Comparison of ENCODE assay signal across 23 cellular contexts in the genomic region with DNA sequence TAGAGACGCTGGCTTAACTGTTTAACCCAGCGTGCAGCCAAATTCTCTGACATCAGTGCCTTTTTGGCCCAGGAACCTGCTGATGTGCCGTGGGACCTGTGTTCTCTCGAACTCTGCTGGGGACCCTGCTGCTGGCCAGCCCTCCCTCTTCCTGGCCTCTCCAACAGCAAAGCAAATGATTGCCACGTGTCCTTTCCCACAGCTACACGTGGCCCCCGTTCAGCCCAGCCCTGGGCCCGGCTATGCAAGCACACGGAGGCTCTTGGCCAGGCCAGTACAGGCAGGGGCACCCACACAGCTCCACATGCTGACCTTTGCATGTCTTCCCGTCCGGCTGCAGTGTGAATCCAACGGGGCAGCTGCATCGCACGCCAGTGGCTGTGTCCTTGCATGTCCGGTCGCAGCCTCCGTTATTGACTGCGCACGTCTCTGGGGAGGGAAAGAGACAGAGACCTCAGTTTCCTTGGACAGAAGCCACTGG.
"Had no signal": no experiment of that assay in that cellular context is flagged by ENCODE, and none has a peak within 500 bp of the region (broad histone marks: within the 10 kb centered on the region; RNA-seq: fewer than 3 reads in every experiment).

No MANE protein-coding gene starts in this region.

- H3K9me3 ChIP-seq: esophagus squamous epithelium, mucosa of descending colon, tibial nerve had no signal

- H3K36me3 ChIP-seq: esophagus squamous epithelium, tibial nerve had no signal

- H3K27ac Mint-ChIP-seq: activated CD4-positive, alpha-beta T cell treated with anti-CD3 and anti-CD28 coated beads for 36 hours; activated naive CD4-positive, alpha-beta T cell treated with anti-CD3 and anti-CD28 coated beads for 36 hours; endodermal cell; stimulated activated naive CD8-positive, alpha-beta T cell treated with anti-CD3 and anti-CD28 coated beads, Interleukin-15, Interleukin-2, amounts not matched to agents 100 ng/mL and 50 ng/mL, for 24 hours; WTC11 had no signal

- H3K27me3 ChIP-seq: hepatocyte, tibial nerve had no signal

- H3K27ac ChIP-seq: esophagus squamous epithelium, hepatocyte had no signal

- H3K9me3 Mint-ChIP-seq: activated naive CD4-positive, alpha-beta T cell treated with anti-CD3 and anti-CD28 coated beads for 36 hours; activated T-cell treated with anti-CD3 and anti-CD28 coated beads, Interleukin-2, amount 50 U/mL, for 4 hours; endodermal cell; immature natural killer cell; naive B cell; stimulated activated naive CD8-positive, alpha-beta T cell treated with anti-CD3 and anti-CD28 coated beads, Interleukin-15, Interleukin-2, amounts not matched to agents 100 ng/mL and 50 ng/mL, for 24 hours; WTC11 had no signal

- DNase-seq: activated CD4-positive, alpha-beta T cell treated with anti-CD3 and anti-CD28 coated beads for 36 hours; activated CD4-positive, alpha-beta T cell treated with anti-CD3 and anti-CD28 coated beads, Interleukin-2, amount 50 U/mL, for 4 hours; activated CD8-positive, alpha-beta memory T cell treated with anti-CD3 and anti-CD28 coated beads for 24 hours; activated CD8-positive, alpha-beta memory T cell treated with anti-CD3 and anti-CD28 coated beads, Interleukin-2, amount 50 U/mL, for 4 hours; activated naive CD4-positive, alpha-beta T cell treated with anti-CD3 and anti-CD28 coated beads for 36 hours; activated T-cell treated with anti-CD3 and anti-CD28 coated beads, Interleukin-2, amount 50 U/mL, for 4 hours; amygdala; cortex of kidney; endodermal cell; esophagus squamous epithelium; immature natural killer cell; mucosa of descending colon; naive B cell; occipital lobe; posterior cingulate gyrus; stimulated activated CD4-positive, alpha-beta T cell treated with anti-CD3 and anti-CD28 coated beads, Interleukin-12 subunit alpha, Interleukin-12 subunit beta, amount 100 ng/mL, for 4 hours; stimulated activated CD4-positive, alpha-beta T cell treated with anti-CD3 and anti-CD28 coated beads, Interleukin-4, amount 100 ng/mL, for 4 hours; substantia nigra; T-helper 9 cell had no signal

- ATAC-seq: activated CD4-positive, alpha-beta T cell treated with anti-CD3 and anti-CD28 coated beads for 36 hours; activated T-cell treated with anti-CD3 and anti-CD28 coated beads, Interleukin-2, amount 50 U/mL, for 4 hours; mucosa of descending colon; WTC11 had no signal

- H3K4me3 ChIP-seq: esophagus squamous epithelium, hepatocyte, mucosa of descending colon, tibial nerve had no signal

- H3K36me3 Mint-ChIP-seq: immature natural killer cell, naive B cell, WTC11 had no signal
